Comparison of ENCODE assay signal across 8 cellular contexts in genomic region chr21:42737969-42738590, GRCh38.
DNase-seq lines count a peak whose midpoint lies in the region; ATAC-seq and TF ChIP-seq lines count a peak whose summit lies in the region.

No MANE protein-coding gene starts in this region.

- no peak overlapping the region for H3K4me2 ChIP-seq in OCI-LY7 (ENCODE audit: low read length)

- H3K36me3 ChIP-seq in CD4-positive, CD25-positive, alpha-beta regulatory T cell (ENCODE audit: control insufficient read depth, insufficient read depth, low read length): no peaks in the 10 kb centered on the region
- 0 out of 2 replicates have a peak, but pooled peaks cover 3% of the 10 kb centered on the region for H3K36me3 ChIP-seq in OCI-LY7 (ENCODE audit: insufficient read depth, low read length)

- H3K27ac ChIP-seq in CD4-positive, CD25-positive, alpha-beta regulatory T cell (ENCODE audit: insufficient read depth, low read length, poor library complexity, severe bottlenecking): peak overlapping the region; percentile 74
- H3K27ac ChIP-seq in OCI-LY7 (ENCODE audit: low read depth, low read length, poor library complexity, severe bottlenecking): no peak overlapping the region

- no peaks in the 10 kb centered on the region for H4K20me1 ChIP-seq in OCI-LY7 (ENCODE audit: insufficient read depth, low read length)

- no peaks in the 10 kb centered on the region for H3K9me2 ChIP-seq in OCI-LY7 (ENCODE audit: insufficient read depth, low read length)

- H3K9me3 ChIP-seq in CD4-positive, CD25-positive, alpha-beta regulatory T cell (ENCODE audit: control insufficient read depth in 2 of 2, low read length in 2 of 2): no peaks in the 10 kb centered on the region
- no peaks in the 10 kb centered on the region for H3K9me3 ChIP-seq in OCI-LY7 (ENCODE audit: low read length)

- ATAC-seq in CD4-positive, CD25-positive, alpha-beta regulatory T cell (ENCODE audit: low read depth in 2 of 2): peak in 1 of 2 donors; percentile 92
- no peak for ATAC-seq in HG03571 (IDR thresholded peaks at IDR 0.05; ENCODE audit: unreplicated experiment)

- H2AFZ ChIP-seq in OCI-LY7 (ENCODE audit: low read length): no peak overlapping the region

- peaks cover 26% of the 10 kb centered on the region for H3K36me3 Mint-ChIP-seq in CD4-positive, CD25-positive, alpha-beta regulatory T cell
- H3K36me3 Mint-ChIP-seq in endothelial cell (ENCODE audit: low read depth, unreplicated experiment) (peaks cover 42% of the 10 kb centered on the region), neural crest cell (ENCODE audit: low read depth) (peaks cover 16% of the 10 kb centered on the region)

- intact Hi-C loops in OCI-LY7 (cut with micrococcal nuclease; ENCODE audit: unreplicated experiment): no loop called here

- peaks cover 12 to 64% (median 35%) of the 10 kb centered on the region in 4 donors for H3K4me1 Mint-ChIP-seq in CD4-positive, CD25-positive, alpha-beta regulatory T cell
- H3K4me1 Mint-ChIP-seq in endothelial cell (ENCODE audit: unreplicated experiment): peaks cover 14% of the 10 kb centered on the region
- H3K4me1 Mint-ChIP-seq in neural crest cell: peaks cover 30% of the 10 kb centered on the region

- no peaks in the 10 kb centered on the region for H3K27me3 Mint-ChIP-seq in CD4-positive, CD25-positive, alpha-beta regulatory T cell
- H3K27me3 Mint-ChIP-seq in endothelial cell (ENCODE audit: unreplicated experiment): peaks cover 7% of the 10 kb centered on the region
- H3K27me3 Mint-ChIP-seq in neural crest cell (ENCODE audit: low read depth): no peaks in the 10 kb centered on the region

- no TSS peak for BruUV-seq in OCI-LY7 (replicated peaks; lab: Mats Ljungman, UMichigan)

- H3K4me3 Mint-ChIP-seq in CD4-positive, CD25-positive, alpha-beta regulatory T cell: peak overlapping the region; percentile 82 to 91 (median 87)
- H3K4me3 Mint-ChIP-seq in endothelial cell (ENCODE audit: unreplicated experiment) (peak overlapping the region; percentile 42), neural crest cell (peak overlapping the region; percentile 23)

- H3K27me3 ChIP-seq in CD4-positive, CD25-positive, alpha-beta regulatory T cell (ENCODE audit: control insufficient read depth, insufficient read depth, low read length): no peaks in the 10 kb centered on the region

- H3K4me1 ChIP-seq in CD4-positive, CD25-positive, alpha-beta regulatory T cell (ENCODE audit: control insufficient read depth, insufficient read depth, low read length, poor library complexity, severe bottlenecking): peaks cover 43% of the 10 kb centered on the region
- H3K4me1 ChIP-seq in OCI-LY7 (ENCODE audit: insufficient read depth, low read length, poor library complexity, severe bottlenecking): no peaks in the 10 kb centered on the region

- no peak overlapping the region for H3K4me3 ChIP-seq in CD4-positive, CD25-positive, alpha-beta regulatory T cell (ENCODE audit: low read depth, low read length)
- no peak overlapping the region for H3K4me3 ChIP-seq in OCI-LY7 (ENCODE audit: low read depth, low read length, poor library complexity, severe bottlenecking)

- CTCF ChIA-PET in OCI-LY7 (lab: Charles Lee; ENCODE audit: unreplicated experiment): no interaction called here

- TF ChIP-seq CTCF in endothelial cell (IDR thresholded peaks at IDR 0.05; ENCODE audit: unreplicated experiment) (no peak), neural crest cell (conservative IDR thresholded peaks at IDR 0.05) (no peak), GM20000 (IDR thresholded peaks at IDR 0.05; ENCODE audit: extremely low read depth, missing control alignments) (no peak), OCI-LY7 (conservative IDR thresholded peaks at IDR 0.05; ENCODE audit: low read length) (no peak)

- no peaks in the 10 kb centered on the region for H3K79me2 ChIP-seq in OCI-LY7 (ENCODE audit: insufficient read depth, low read depth, low read length)

- H3K27ac Mint-ChIP-seq in CD4-positive, CD25-positive, alpha-beta regulatory T cell: peak overlapping the region; percentile 99 to 100 (median 100)
- H3K27ac Mint-ChIP-seq in endothelial cell (ENCODE audit: unreplicated experiment): peak overlapping the region; percentile 83
- peak overlapping the region; percentile 96 for H3K27ac Mint-ChIP-seq in neural crest cell (ENCODE audit: unreplicated experiment)

- POLR2A ChIA-PET in OCI-LY7 (lab: Charles Lee): interaction anchor here (0.7 to 0.9 kb wide), 2 partner anchors 20 to 134 kb away, joined by 3 read pairs; no protein-coding TSS in a partner anchor

- peak in 2 of 3 donors; percentile 24 to 78 for DNase-seq in CD4-positive, CD25-positive, alpha-beta regulatory T cell
- DNase-seq in SW480 (ENCODE audit: low spot score): peak; percentile 62
- DNase-seq in endothelial cell (ENCODE audit: low spot score): no peak
- DNase-seq in neural crest cell (ENCODE audit: low read depth, low spot score): no peak
- no peak for DNase-seq in GM20000 (ENCODE audit: low spot score)
- no peak for DNase-seq in NCI-H69 (lab: John Stamatoyannopoulos, UW)
- no peak for DNase-seq in OCI-LY7 (ENCODE audit: low spot score)

- no peaks in the 10 kb centered on the region for H3K9me3 Mint-ChIP-seq in CD4-positive, CD25-positive, alpha-beta regulatory T cell
- H3K9me3 Mint-ChIP-seq in endothelial cell (ENCODE audit: unreplicated experiment): no peaks in the 10 kb centered on the region
- H3K9me3 Mint-ChIP-seq in neural crest cell: no peaks in the 10 kb centered on the region

Comparison
In these comparisons a context has a peak if more than half of its experiments do, and no peak if none do; other contexts are left out.
1. DNase-seq: peak in CD4-positive, CD25-positive, alpha-beta regulatory T cell (2 of 3) and SW480 (single experiment); none in endothelial cell (single experiment), neural crest cell (single experiment), GM20000 (single experiment), NCI-H69 (single experiment) and OCI-LY7 (single experiment).
2. H3K4me3 Mint-ChIP-seq: peak in every context shown above with its lines; median percentile 87 in CD4-positive, CD25-positive, alpha-beta regulatory T cell; 42 in endothelial cell; 23 in neural crest cell.
3. Peak in every context shown above with its lines, with median percentiles within 50 percentile points of each other: H3K27ac Mint-ChIP-seq.